ENCODE assay signal across 19 cellular contexts in the genomic region with DNA sequence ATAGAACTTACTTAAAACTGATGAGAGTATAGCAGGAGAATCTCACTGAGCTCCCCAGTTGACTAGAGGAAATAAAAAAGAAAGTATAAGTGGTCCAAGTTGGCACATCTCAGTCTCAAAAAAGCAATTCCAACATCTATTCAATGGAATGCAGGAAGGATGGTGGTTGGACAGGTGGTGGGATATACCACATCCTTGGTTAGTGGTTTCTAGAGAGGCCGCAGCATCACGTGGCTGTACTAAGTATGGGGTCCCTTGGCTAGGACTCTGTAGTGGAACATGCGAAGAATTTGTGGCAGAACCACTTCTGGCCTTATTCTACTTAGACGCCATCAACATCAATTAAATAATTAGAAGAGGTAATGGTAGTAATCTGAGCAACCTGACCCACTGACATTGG.
"Had no signal": no experiment of that assay in that cellular context is flagged by ENCODE, and none has a peak within 500 bp of the region (broad histone marks: within the 10 kb centered on the region; RNA-seq: fewer than 3 reads in every experiment).

No MANE protein-coding gene starts in this region.

- H3K4me2 ChIP-seq: neural progenitor cell had no signal

- H3K4me1 ChIP-seq: right atrium auricular region had no signal

- H3K9me3 ChIP-seq: gastroesophageal sphincter, mucosa of descending colon, ovary, right atrium auricular region, sigmoid colon had no signal

- H2AFZ ChIP-seq: neural progenitor cell had no signal

- H3K4me3 ChIP-seq: gastroesophageal sphincter, mucosa of descending colon, neural progenitor cell, ovary, right atrium auricular region, sigmoid colon had no signal

- ATAC-seq: esophagus mucosa; gastroesophageal sphincter; left lobe of liver; mucosa of descending colon; natural killer cell treated with Interleukin-12 subunit alpha and Interleukin-12 subunit beta and Interleukin-15 and Interleukin-18, amount 100 ng/mL, for 72 hours had no signal

- H3K27me3 ChIP-seq: gastroesophageal sphincter, neural progenitor cell, ovary, right atrium auricular region, sigmoid colon had no signal

- H3K9ac ChIP-seq: neural progenitor cell had no signal

- DNase-seq: effector memory CD4-positive, alpha-beta T cell; glutamatergic neuron; islet precursor cell; mammary epithelial cell; mucosa of descending colon; nucleus accumbens; ovary; sigmoid colon; small intestine; stimulated activated CD4-positive, alpha-beta T cell treated with anti-CD3 and anti-CD28 coated beads, Interleukin-12 subunit alpha, Interleukin-12 subunit beta, amount 100 ng/mL, for 4 hours; stimulated activated CD4-positive, alpha-beta T cell treated with anti-CD3 and anti-CD28 coated beads, Interleukin-2, amount 100 ng/mL, for 48 hours; stimulated activated naive CD4-positive, alpha-beta T cell treated with Interleukin-2 at 50 U/mL for 16 hours; trophoblast cell had no signal

- H3K27ac ChIP-seq: gastroesophageal sphincter, neural progenitor cell, ovary, right atrium auricular region, sigmoid colon had no signal

- H3K36me3 ChIP-seq: neural progenitor cell, ovary, right atrium auricular region, sigmoid colon had no signal
